In genomic region chr2:186256540-186256939, GRCh38 we compare ENCODE assay signal across 9 cellular contexts.
DNase-seq lines count a peak whose midpoint lies in the region; ATAC-seq and TF ChIP-seq lines count a peak whose summit lies in the region.
"Had no signal": no experiment of that assay in that cellular context is flagged by ENCODE, and none has a peak within 500 bp of the region (broad histone marks: within the 10 kb centered on the region; RNA-seq: fewer than 3 reads in every experiment).

No MANE protein-coding gene starts in this region.

- no peak overlapping the region for H3K27ac ChIP-seq in neuronal stem cell (replicated peaks; ENCODE audit: low read length)

- no peaks in the 10 kb centered on the region for H3K36me3 ChIP-seq in neuronal stem cell (replicated peaks in 1 of 2; ENCODE audit: control insufficient read depth in 2 of 2, insufficient read depth in 2 of 2, low read length in 2 of 2)

- no peak overlapping the region for H3K4me2 ChIP-seq in neuronal stem cell (ENCODE audit: insufficient read depth, low read length, poor library complexity, severe bottlenecking)

- no peak overlapping the region for H2BK5ac ChIP-seq in neuronal stem cell (ENCODE audit: low read length)

- no peaks in the 10 kb centered on the region for H3K27me3 Mint-ChIP-seq in activated CD8-positive, alpha-beta T cell treated with anti-CD3 and anti-CD28 coated beads for 36 hours
- no peaks in the 10 kb centered on the region for H3K27me3 Mint-ChIP-seq in activated CD8-positive, alpha-beta T cell treated with anti-CD3 and anti-CD28 coated beads, Interleukin-2, amount 10 ng/mL, durations not matched to agents 7 days and 5 days (ENCODE audit: low read depth)
- H3K27me3 Mint-ChIP-seq in endothelial cell (ENCODE audit: unreplicated experiment): no peaks in the 10 kb centered on the region
- no peaks in the 10 kb centered on the region for H3K27me3 Mint-ChIP-seq in activated CD4-positive, alpha-beta T cell treated with anti-CD3 and anti-CD28 coated beads for 36 hours
- H3K27me3 Mint-ChIP-seq: activated naive CD8-positive, alpha-beta T cell had no signal

- no peak overlapping the region for H3K9ac ChIP-seq in neuronal stem cell (ENCODE audit: low read depth, low read length, poor library complexity)

- no peaks in the 10 kb centered on the region for H3K4me1 Mint-ChIP-seq in activated CD8-positive, alpha-beta T cell treated with anti-CD3 and anti-CD28 coated beads for 36 hours (ENCODE audit: low read depth)
- H3K4me1 Mint-ChIP-seq in activated CD8-positive, alpha-beta T cell treated with anti-CD3 and anti-CD28 coated beads, Interleukin-2, amount 10 ng/mL, durations not matched to agents 7 days and 5 days (ENCODE audit: low read depth): no peaks in the 10 kb centered on the region
- no peaks in the 10 kb centered on the region for H3K4me1 Mint-ChIP-seq in endothelial cell (ENCODE audit: unreplicated experiment)
- H3K4me1 Mint-ChIP-seq in activated CD4-positive, alpha-beta T cell treated with anti-CD3 and anti-CD28 coated beads for 36 hours: no peaks in the 10 kb centered on the region

- no peak overlapping the region for H3K14ac ChIP-seq in neuronal stem cell (ENCODE audit: low read length)

- H4K8ac ChIP-seq in neuronal stem cell (ENCODE audit: low read depth, low read length): no peak overlapping the region

- H3K9me3 ChIP-seq in neuronal stem cell (replicated peaks in 1 of 2; ENCODE audit: control insufficient read depth in 2 of 2, insufficient read depth in 1 of 2, low read depth in 1 of 2, low read length in 2 of 2): no peaks in the 10 kb centered on the region

- H4K91ac ChIP-seq in neuronal stem cell (ENCODE audit: low read depth, low read length, poor library complexity): no peak overlapping the region

- no CpG with 5 or more reads among the region's 1 CpG for WGBS in neuronal stem cell (ENCODE audit: extremely low coverage in 2 of 2, insufficient read length in 2 of 2, insufficient replicate concordance in 1 of 2), 2 donors

- H2AK5ac ChIP-seq in neuronal stem cell (ENCODE audit: low read depth, low read length): no peak overlapping the region

- no peak overlapping the region for H3K23ac ChIP-seq in neuronal stem cell (ENCODE audit: low read depth, low read length, poor library complexity)

- peaks cover 2% of the 10 kb centered on the region for H3K36me3 Mint-ChIP-seq in activated CD8-positive, alpha-beta T cell treated with anti-CD3 and anti-CD28 coated beads for 36 hours (ENCODE audit: low read depth)
- H3K36me3 Mint-ChIP-seq in activated CD8-positive, alpha-beta T cell treated with anti-CD3 and anti-CD28 coated beads, Interleukin-2, amount 10 ng/mL, durations not matched to agents 7 days and 5 days (ENCODE audit: low read depth): no peaks in the 10 kb centered on the region
- H3K36me3 Mint-ChIP-seq in endothelial cell (ENCODE audit: low read depth, unreplicated experiment): no peaks in the 10 kb centered on the region
- no peaks in the 10 kb centered on the region for H3K36me3 Mint-ChIP-seq in activated CD4-positive, alpha-beta T cell treated with anti-CD3 and anti-CD28 coated beads for 36 hours (ENCODE audit: low read depth)

- no peaks in the 10 kb centered on the region for H3K4me1 ChIP-seq in neuronal stem cell (ENCODE audit: control insufficient read depth in 2 of 2, insufficient read depth in 1 of 2, low read depth in 1 of 2, low read length in 2 of 2)

- no peak for DNase-seq in activated CD8-positive, alpha-beta T cell treated with anti-CD3 and anti-CD28 coated beads for 36 hours
- no peak for DNase-seq in activated CD8-positive, alpha-beta T cell treated with anti-CD3 and anti-CD28 coated beads, Interleukin-2, amount 10 ng/mL, durations not matched to agents 7 days and 5 days
- DNase-seq in NCI-H82 treated with DMSO at 0.1 percent for 48 hours (lab: John Stamatoyannopoulos, UW; ENCODE audit: unreplicated experiment) (peak; percentile 65), endothelial cell (ENCODE audit: low spot score) (no peak), neuronal stem cell (ENCODE audit: low spot score) (peak; percentile 17)
- no peak for DNase-seq in activated CD4-positive, alpha-beta T cell treated with anti-CD3 and anti-CD28 coated beads for 36 hours

- H3K27me3 ChIP-seq in neuronal stem cell (ENCODE audit: control insufficient read depth in 3 of 3, insufficient read depth in 3 of 3, low read depth in 1 of 3, low read length in 3 of 3): no peaks in the 10 kb centered on the region

- CTCF ChIA-PET in activated CD8-positive, alpha-beta T cell treated with anti-CD3 and anti-CD28 coated beads for 36 hours (lab: Charles Lee): no interaction called here
- CTCF ChIA-PET in activated CD8-positive, alpha-beta T cell treated with anti-CD3 and anti-CD28 coated beads, Interleukin-2, amount 10 ng/mL, durations not matched to agents 7 days and 5 days (lab: Charles Lee): no interaction called here
- CTCF ChIA-PET in activated CD4-positive, alpha-beta T cell treated with anti-CD3 and anti-CD28 coated beads for 36 hours (lab: Charles Lee): no interaction called here

- peaks cover 2% of the 10 kb centered on the region for H3K9me3 Mint-ChIP-seq in activated CD8-positive, alpha-beta T cell treated with anti-CD3 and anti-CD28 coated beads for 36 hours
- no peaks in the 10 kb centered on the region for H3K9me3 Mint-ChIP-seq in activated CD8-positive, alpha-beta T cell treated with anti-CD3 and anti-CD28 coated beads, Interleukin-2, amount 10 ng/mL, durations not matched to agents 7 days and 5 days (ENCODE audit: insufficient read depth)
- no peaks in the 10 kb centered on the region for H3K9me3 Mint-ChIP-seq in endothelial cell (ENCODE audit: unreplicated experiment)
- H3K9me3 Mint-ChIP-seq in activated CD4-positive, alpha-beta T cell treated with anti-CD3 and anti-CD28 coated beads for 36 hours (ENCODE audit: low read depth): peaks cover 2% of the 10 kb centered on the region

- no peak overlapping the region for H3K27ac Mint-ChIP-seq in activated CD8-positive, alpha-beta T cell treated with anti-CD3 and anti-CD28 coated beads for 36 hours
- H3K27ac Mint-ChIP-seq in activated CD8-positive, alpha-beta T cell treated with anti-CD3 and anti-CD28 coated beads, Interleukin-2, amount 10 ng/mL, durations not matched to agents 7 days and 5 days: no peak overlapping the region
- no peak overlapping the region for H3K27ac Mint-ChIP-seq in endothelial cell (ENCODE audit: unreplicated experiment)
- no peak overlapping the region for H3K27ac Mint-ChIP-seq in activated CD4-positive, alpha-beta T cell treated with anti-CD3 and anti-CD28 coated beads for 36 hours
- H3K27ac Mint-ChIP-seq: activated naive CD8-positive, alpha-beta T cell had no signal

- H3K4me3 ChIP-seq in neuronal stem cell (ENCODE audit: low read length in 2 of 2): no peak overlapping the region

- intact Hi-C loops in activated CD8-positive, alpha-beta T cell treated with anti-CD3 and anti-CD28 coated beads for 36 hours (cut with micrococcal nuclease): no loop called here
- intact Hi-C loops in activated CD4-positive, alpha-beta T cell treated with anti-CD3 and anti-CD28 coated beads for 36 hours (cut with DNase I, micrococcal nuclease): loop anchor here in 1 of 2 experiments (2.0 to 5.0 kb wide), 2 partner anchors 518 to 964 kb away; partner anchors contain the start of gene FSIP2

- no peak for ATAC-seq in activated CD8-positive, alpha-beta T cell treated with anti-CD3 and anti-CD28 coated beads for 36 hours
- ATAC-seq in activated CD8-positive, alpha-beta T cell treated with anti-CD3 and anti-CD28 coated beads, Interleukin-2, amount 10 ng/mL, durations not matched to agents 7 days and 5 days: no peak
- ATAC-seq in HG03442 (IDR thresholded peaks at IDR 0.05; ENCODE audit: unreplicated experiment) (peak; percentile 75), HG03045 (IDR thresholded peaks at IDR 0.05; ENCODE audit: unreplicated experiment) (no peak)
- no peak for ATAC-seq in activated CD4-positive, alpha-beta T cell treated with anti-CD3 and anti-CD28 coated beads for 36 hours

- H3K4ac ChIP-seq in neuronal stem cell (ENCODE audit: low read length): no peak overlapping the region

- POLR2A ChIA-PET in activated CD8-positive, alpha-beta T cell treated with anti-CD3 and anti-CD28 coated beads for 36 hours (lab: Charles Lee): no interaction called here
- POLR2A ChIA-PET in activated CD8-positive, alpha-beta T cell treated with anti-CD3 and anti-CD28 coated beads, Interleukin-2, amount 10 ng/mL, durations not matched to agents 7 days and 5 days (lab: Charles Lee): no interaction called here
- POLR2A ChIA-PET in activated CD4-positive, alpha-beta T cell treated with anti-CD3 and anti-CD28 coated beads for 36 hours (lab: Charles Lee): no interaction called here

- no peak overlapping the region for H2BK15ac ChIP-seq in neuronal stem cell (ENCODE audit: low read length)

- no peak overlapping the region for H2BK120ac ChIP-seq in neuronal stem cell (ENCODE audit: low read depth, low read length)

- no peaks in the 10 kb centered on the region for H3K79me1 ChIP-seq in neuronal stem cell (ENCODE audit: low read depth, low read length)

- H3K18ac ChIP-seq in neuronal stem cell (ENCODE audit: low read length): no peak overlapping the region

- peak; percentile 39 for TF ChIP-seq CTCF in activated CD8-positive, alpha-beta T cell treated with anti-CD3 and anti-CD28 coated beads for 36 hours (IDR thresholded peaks at IDR 0.05)
- TF ChIP-seq CTCF in endothelial cell (IDR thresholded peaks at IDR 0.05; ENCODE audit: unreplicated experiment): peak; percentile 26

- no peak overlapping the region for H2AFZ ChIP-seq in neuronal stem cell (ENCODE audit: low read length)

- H2BK12ac ChIP-seq in neuronal stem cell (ENCODE audit: low read length): no peak overlapping the region

- no peak overlapping the region for H3K4me3 Mint-ChIP-seq in activated CD8-positive, alpha-beta T cell treated with anti-CD3 and anti-CD28 coated beads for 36 hours
- no peak overlapping the region for H3K4me3 Mint-ChIP-seq in activated CD8-positive, alpha-beta T cell treated with anti-CD3 and anti-CD28 coated beads, Interleukin-2, amount 10 ng/mL, durations not matched to agents 7 days and 5 days
- H3K4me3 Mint-ChIP-seq in endothelial cell (ENCODE audit: unreplicated experiment): no peak overlapping the region
- H3K4me3 Mint-ChIP-seq in activated CD4-positive, alpha-beta T cell treated with anti-CD3 and anti-CD28 coated beads for 36 hours: no peak overlapping the region
- H3K4me3 Mint-ChIP-seq: activated naive CD8-positive, alpha-beta T cell had no signal

Comparison
In these comparisons a context has a peak if more than half of its experiments do, and no peak if none do; other contexts are left out.
1. DNase-seq: peak in NCI-H82 treated with DMSO at 0.1 percent for 48 hours (single experiment) and neuronal stem cell (single experiment); none in activated CD8-positive, alpha-beta T cell treated with anti-CD3 and anti-CD28 coated beads for 36 hours (single experiment), activated CD8-positive, alpha-beta T cell treated with anti-CD3 and anti-CD28 coated beads, Interleukin-2, amount 10 ng/mL, durations not matched to agents 7 days and 5 days (single experiment), endothelial cell (single experiment) and activated CD4-positive, alpha-beta T cell treated with anti-CD3 and anti-CD28 coated beads for 36 hours (single experiment).